ENCODE assay signal across 23 cellular contexts in genomic region chr22:28962042-28962554, GRCh38.
DNase-seq lines count a peak whose midpoint lies in the region; ATAC-seq, FAIRE-seq and TF ChIP-seq lines count a peak whose summit lies in the region.
"Had no signal": no experiment of that assay in that cellular context is flagged by ENCODE, and none has a peak within 500 bp of the region (broad histone marks: within the 10 kb centered on the region; RNA-seq: fewer than 3 reads in every experiment).

No MANE protein-coding gene starts in this region.

- TF ChIP-seq CTCF in K562 (IDR thresholded peaks at IDR 0.05 in 2 of 3, conservative IDR thresholded peaks at IDR 0.05 in 1 of 3; ENCODE audit: insufficient read depth in 2 of 3, low read depth in 1 of 3, low read length in 3 of 3): no peak
- no peak for TF ChIP-seq CTCF in esophagus squamous epithelium (IDR thresholded peaks at IDR 0.05)
- no peak for TF ChIP-seq CTCF in esophagus muscularis mucosa (IDR thresholded peaks at IDR 0.05)

- in situ Hi-C loops in K562 (cut with MboI): no loop called here

- 61% methylated on average over 3 of the region's 3 CpGs for WGBS in K562 (ENCODE audit: insufficient coverage, low coverage, missing lambda C conversion rate)
- 94 to 100% methylated on average over 2 to 3 of the region's 3 CpGs for WGBS in esophagus squamous epithelium, 2 donors
- 87% methylated on average over 3 of the region's 3 CpGs for WGBS in esophagus muscularis mucosa

- peak; percentile 26 for FAIRE-seq in K562 (lab: Jason Lieb, UNC)
- FAIRE-seq: GM12891, H54, HepG2 had no signal

- H3K4me1 ChIP-seq in SJCRH30: peaks cover 22% of the 10 kb centered on the region
- H3K4me1 ChIP-seq in K562 (replicated peaks in 1 of 2; ENCODE audit: control insufficient read depth in 2 of 2, insufficient read depth in 2 of 2, low read length in 2 of 2): peaks cover 0 to 4% of the 10 kb centered on the region in 2 experiments; a peak in 1 of 5 replicates
- peaks cover 4 to 48% (median 8%) of the 10 kb centered on the region in 3 donors for H3K4me1 ChIP-seq in esophagus squamous epithelium
- peaks cover 0 to 24% (median 20%) of the 10 kb centered on the region in 4 donors for H3K4me1 ChIP-seq in esophagus muscularis mucosa

- no TSS peak for BruUV-seq in K562 (replicated peaks; lab: Mats Ljungman, UMichigan)

- CTCF ChIA-PET in K562 (lab: Yijun Ruan, JAX; ENCODE audit: low intra/inter-chr PET ratio): no interaction called here

- H3K9me3 ChIP-seq in SJCRH30 (replicated peaks) (no peaks in the 10 kb centered on the region), K562 (replicated peaks; ENCODE audit: control insufficient read depth, insufficient read depth, low read depth, low read length) (no peaks in the 10 kb centered on the region), esophagus squamous epithelium (no peaks in the 10 kb centered on the region), esophagus muscularis mucosa (no peaks in the 10 kb centered on the region)

- H2AFZ ChIP-seq in K562 (ENCODE audit: low read depth, low read length): no peak overlapping the region

- DNase-seq in NOMO-1 treated with DMSO at 0.1 percent for 48 hours (lab: John Stamatoyannopoulos, UW; ENCODE audit: unreplicated experiment) (peak; percentile 29), NOMO-1 treated with dmso at 0.1 percent for 144 hours (lab: John Stamatoyannopoulos, UW; ENCODE audit: unreplicated experiment) (no peak), SJCRH30 (no peak), K562 (ENCODE audit: extremely low read depth in 1 of 4, low spot score in 3 of 4) (peak in 2 of 4 experiments; percentile 14), esophagus squamous epithelium (lab: John Stamatoyannopoulos, UW) (no peak), esophagus muscularis mucosa (ENCODE audit: extremely low spot score) (no peak)
- DNase-seq in activated effector memory CD4-positive, alpha-beta T cell treated with anti-CD3 and anti-CD28 coated beads, Interleukin-2, amount 50 U/mL, for 16 hours: no peak
- DNase-seq: CD8-positive, alpha-beta memory T cell; DMS 273 treated with DMSO at 0.1 percent for 48 hours; DMS79; EL; GDM1; NCI-H2029 treated with DMSO at 0.1 percent for 48 hours; NCI-H446 treated with DMSO at 0.1 percent for 48 hours; NCI-H526; NCI-H82; NK-92 treated with Interleukin-12 subunit alpha and Interleukin-12 subunit beta, amount 100 ng/mL, for 24 hours had no signal

- no peak overlapping the region for H3K4me2 ChIP-seq in K562 (ENCODE audit: insufficient read depth, low read length)

- H3K36me3 ChIP-seq in SJCRH30 (no peaks in the 10 kb centered on the region), K562 (ENCODE audit: control insufficient read depth, insufficient read depth, low read length) (0 out of 3 replicates have a peak, but pooled peaks cover 5% of the 10 kb centered on the region), esophagus squamous epithelium (peaks cover 0 to 4% (median 0%) of the 10 kb centered on the region in 3 donors), esophagus muscularis mucosa (no peaks in the 10 kb centered on the region)

- intact Hi-C loops in K562 (cut with micrococcal nuclease): no loop called here
- intact Hi-C loops in esophagus squamous epithelium (cut with DNase I): no loop called here
- intact Hi-C loops in esophagus muscularis mucosa (cut with DNase I): no loop called here

- no peak for TF ChIP-seq POLR2A in K562 (conservative IDR thresholded peaks at IDR 0.05)
- no peak for TF ChIP-seq POLR2A in esophagus squamous epithelium (IDR thresholded peaks at IDR 0.05)
- no peak for TF ChIP-seq POLR2A in esophagus muscularis mucosa (IDR thresholded peaks at IDR 0.05; ENCODE audit: low read depth)

- H3K4me3 ChIP-seq in SJCRH30 (no peak overlapping the region), K562 (no peak overlapping the region), esophagus squamous epithelium (no peak overlapping the region), esophagus muscularis mucosa (no peak overlapping the region)

- no peaks in the 10 kb centered on the region for H3K9me1 ChIP-seq in K562 (ENCODE audit: control insufficient read depth, insufficient read depth, low read length)

- POLR2A ChIA-PET in K562 (lab: Yijun Ruan, JAX): interaction anchor here (0.7 to 0.9 kb wide), 2 partner anchors 9 to 14 kb away, joined by 3 read pairs; no protein-coding TSS in a partner anchor

- ATAC-seq in K562: no peak
- ATAC-seq: HepG2, Right ventricle myocardium inferior had no signal

- H3K9ac ChIP-seq in K562 (ENCODE audit: insufficient read depth in 1 of 2, low read depth in 2 of 2, low read length in 2 of 2): no peak overlapping the region

- peak overlapping the region; percentile 26; the same call in 1 of the 2 replicates for H3K27ac ChIP-seq in SJCRH30
- H3K27ac ChIP-seq in K562 (ENCODE audit: extremely low read depth, low read depth, low read length): no peak overlapping the region
- H3K27ac ChIP-seq in esophagus squamous epithelium: no peak overlapping the region
- H3K27ac ChIP-seq in esophagus muscularis mucosa (replicated peaks in 1 of 4): no peak overlapping the region
- H3K27ac ChIP-seq: 22Rv1, C4-2B had no signal

- H4K20me1 ChIP-seq in K562 (replicated peaks; ENCODE audit: control insufficient read depth, insufficient read depth, low read length): peaks cover 3% of the 10 kb centered on the region; the same call in 1 of the 2 replicates

- TF ChIP-seq EP300 in K562 (IDR thresholded peaks at IDR 0.05; ENCODE audit: low read length) (no peak), esophagus muscularis mucosa (IDR thresholded peaks at IDR 0.05) (no peak)

- no peaks in the 10 kb centered on the region for H3K79me2 ChIP-seq in K562 (ENCODE audit: control insufficient read depth, insufficient read depth, low read length)

- H3K27me3 ChIP-seq in SJCRH30: no peaks in the 10 kb centered on the region
- H3K27me3 ChIP-seq in K562 (ENCODE audit: control insufficient read depth in 2 of 2, insufficient read depth in 2 of 2, low read length in 2 of 2): no peaks in the 10 kb centered on the region
- H3K27me3 ChIP-seq in esophagus squamous epithelium: no peaks in the 10 kb centered on the region
- H3K27me3 ChIP-seq in esophagus muscularis mucosa: no peaks in the 10 kb centered on the region

- no peak for TF ChIP-seq RAD21 in K562 (CRISPR knock-in tag; conservative IDR thresholded peaks at IDR 0.05 in 1 of 2, IDR thresholded peaks at IDR 0.05 in 1 of 2)

TF ChIP-seq in K562, 482 proteins besides CTCF, POLR2A, EP300 and RAD21:
- TF ChIP-seq NCOA6 (IDR thresholded peaks at IDR 0.05) (no peak), NR2C1 (IDR thresholded peaks at IDR 0.05) (0 out of 2 replicates have a peak, but pooled peaks have one; percentile 41), NR2C1 (tag; IDR thresholded peaks at IDR 0.05) (peak; percentile 78), NR2C2 (CRISPR knock-in tag; IDR thresholded peaks at IDR 0.05) (no peak), NR2C2 (tag; IDR thresholded peaks at IDR 0.05) (peak; percentile 47; the same call in 1 of the 2 replicates)
- TF ChIP-seq, protein P1, sequence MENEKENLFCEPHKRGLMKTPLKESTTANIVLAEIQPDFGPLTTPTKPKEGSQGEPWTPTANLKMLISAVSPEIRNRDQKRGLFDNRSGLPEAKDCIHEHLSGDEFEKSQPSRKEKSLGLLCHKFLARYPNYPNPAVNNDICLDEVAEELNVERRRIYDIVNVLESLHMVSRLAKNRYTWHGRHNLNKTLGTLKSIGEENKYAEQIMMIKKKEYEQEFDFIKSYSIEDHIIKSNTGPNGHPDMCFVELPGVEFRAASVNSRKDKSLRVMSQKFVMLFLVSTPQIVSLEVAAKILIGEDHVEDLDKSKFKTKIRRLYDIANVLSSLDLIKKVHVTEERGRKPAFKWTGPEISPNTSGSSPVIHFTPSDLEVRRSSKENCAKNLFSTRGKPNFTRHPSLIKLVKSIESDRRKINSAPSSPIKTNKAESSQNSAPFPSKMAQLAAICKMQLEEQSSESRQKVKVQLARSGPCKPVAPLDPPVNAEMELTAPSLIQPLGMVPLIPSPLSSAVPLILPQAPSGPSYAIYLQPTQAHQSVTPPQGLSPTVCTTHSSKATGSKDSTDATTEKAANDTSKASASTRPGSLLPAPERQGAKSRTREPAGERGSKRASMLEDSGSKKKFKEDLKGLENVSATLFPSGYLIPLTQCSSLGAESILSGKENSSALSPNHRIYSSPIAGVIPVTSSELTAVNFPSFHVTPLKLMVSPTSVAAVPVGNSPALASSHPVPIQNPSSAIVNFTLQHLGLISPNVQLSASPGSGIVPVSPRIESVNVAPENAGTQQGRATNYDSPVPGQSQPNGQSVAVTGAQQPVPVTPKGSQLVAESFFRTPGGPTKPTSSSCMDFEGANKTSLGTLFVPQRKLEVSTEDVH (IDR thresholded peaks at IDR 0.05; ENCODE audit: low read depth, partially characterized antibody): no peak
TF ChIP-seq in K562: peak in this region for 2.
